23 cellular contexts compared by ENCODE assay signal in genomic region chr1:219713981-219714381, GRCh38.
A peak's percentile ranks its signal among the peaks of the same experiment; 100 is the strongest.
DNase-seq lines count a peak whose midpoint lies in the region; ATAC-seq and TF ChIP-seq lines count a peak whose summit lies in the region.
"Had no signal": no experiment of that assay in that cellular context is flagged by ENCODE, and none has a peak within 500 bp of the region (broad histone marks: within the 10 kb centered on the region; RNA-seq: fewer than 3 reads in every experiment).

No MANE protein-coding gene starts in this region.

- H3K9ac ChIP-seq in neuronal stem cell (ENCODE audit: low read depth, low read length, poor library complexity): no peak overlapping the region
- H3K9ac ChIP-seq: BLaER1 treated with 17β-estradiol and CSF1 and Interleukin-3, amounts not matched to agents 10 nM and 100 nM had no signal

- no peak overlapping the region for H3K4me3 Mint-ChIP-seq in stimulated activated naive CD8-positive, alpha-beta T cell treated with anti-CD3 and anti-CD28 coated beads, Interleukin-15, amount 100 ng/mL, for 72 hours
- H3K4me3 Mint-ChIP-seq: activated T-cell treated with anti-CD3 and anti-CD28 coated beads, Interleukin-2, amount 50 U/mL, for 4 hours had no signal

- H4K8ac ChIP-seq in neuronal stem cell (ENCODE audit: low read depth, low read length): no peak overlapping the region

- no peak overlapping the region for H3K4ac ChIP-seq in neuronal stem cell (ENCODE audit: low read length)

- H3K4me1 Mint-ChIP-seq in stimulated activated naive CD8-positive, alpha-beta T cell treated with anti-CD3 and anti-CD28 coated beads, Interleukin-15, amount 100 ng/mL, for 72 hours: no peaks in the 10 kb centered on the region

- peak overlapping the region; percentile 66 for H2AFZ ChIP-seq in neuronal stem cell (ENCODE audit: low read length)

- WGBS in neuronal stem cell (ENCODE audit: extremely low coverage in 2 of 2, insufficient read length in 2 of 2, insufficient replicate concordance in 1 of 2), 2 donors: no CpG with 5 or more reads among the region's 4 CpGs

- H4K91ac ChIP-seq in neuronal stem cell (ENCODE audit: low read depth, low read length, poor library complexity): no peak overlapping the region

- H3K27ac Mint-ChIP-seq in stimulated activated naive CD8-positive, alpha-beta T cell treated with anti-CD3 and anti-CD28 coated beads, Interleukin-15, amount 100 ng/mL, for 72 hours: no peak overlapping the region

- no peak overlapping the region for H2AK5ac ChIP-seq in neuronal stem cell (ENCODE audit: low read depth, low read length)

- no peaks in the 10 kb centered on the region for H3K36me3 ChIP-seq in neuronal stem cell (replicated peaks in 1 of 2; ENCODE audit: control insufficient read depth in 2 of 2, insufficient read depth in 2 of 2, low read length in 2 of 2)
- H3K36me3 ChIP-seq: BLaER1 treated with 17β-estradiol and CSF1 and Interleukin-3, amounts not matched to agents 10 nM and 100 nM; gastrocnemius medialis; upper lobe of right lung had no signal

- H3K79me1 ChIP-seq in neuronal stem cell (ENCODE audit: low read depth, low read length): no peaks in the 10 kb centered on the region

- DNase-seq in DMS53 (lab: John Stamatoyannopoulos, UW) (peak; percentile 62), RPMI7951 (ENCODE audit: low read depth) (peak; percentile 52), choroid plexus epithelial cell (ENCODE audit: low read depth) (peak; percentile 68), neuronal stem cell (ENCODE audit: low spot score) (no peak), hippocampal formation (lab: John Stamatoyannopoulos, UW) (no peak)
- no peak for DNase-seq in stimulated activated naive CD8-positive, alpha-beta T cell treated with anti-CD3 and anti-CD28 coated beads, Interleukin-15, amount 100 ng/mL, for 72 hours
- no peak for DNase-seq in stimulated activated CD4-positive, alpha-beta T cell treated with anti-CD3 and anti-CD28 coated beads, Interleukin-1b, Interleukin-23, amount 100 ng/mL, for 48 hours
- DNase-seq: activated CD4-positive, alpha-beta T cell treated with anti-CD3 and anti-CD28 coated beads for 1 hour; activated naive CD4-positive, alpha-beta T cell treated with anti-CD3 and anti-CD28 coated beads, Interleukin-2, amount 50 U/mL, for 16 hours; activated T-cell treated with anti-CD3 and anti-CD28 coated beads, Interleukin-2, amount 50 U/mL, for 4 hours; aorta; effector CD8-positive, alpha-beta T cell; gastrocnemius medialis; kidney; NCI-H2081 treated with DMSO at 0.1 percent for 48 hours; NCI-H526; occipital lobe; Right ventricle myocardium superior; stimulated activated CD4-positive, alpha-beta T cell treated with anti-CD3 and anti-CD28 coated beads, Interleukin-12 subunit alpha, Interleukin-12 subunit beta, amount 100 ng/mL, for 4 hours; upper lobe of right lung had no signal

- no peak for ATAC-seq in stimulated activated naive CD8-positive, alpha-beta T cell treated with anti-CD3 and anti-CD28 coated beads, Interleukin-15, amount 100 ng/mL, for 72 hours
- no peak for ATAC-seq in GM19452 (IDR thresholded peaks at IDR 0.05; ENCODE audit: unreplicated experiment)
- ATAC-seq: activated T-cell treated with anti-CD3 and anti-CD28 coated beads, Interleukin-2, amount 50 U/mL, for 4 hours; gastrocnemius medialis; upper lobe of right lung had no signal

- H3K9me3 ChIP-seq in neuronal stem cell (replicated peaks in 1 of 2; ENCODE audit: control insufficient read depth in 2 of 2, insufficient read depth in 1 of 2, low read depth in 1 of 2, low read length in 2 of 2): peaks cover 0 to 2% of the 10 kb centered on the region in 2 donors
- H3K9me3 ChIP-seq: BLaER1 treated with 17β-estradiol and CSF1 and Interleukin-3, amounts not matched to agents 10 nM and 100 nM; gastrocnemius medialis; upper lobe of right lung had no signal

- no peak overlapping the region for H3K18ac ChIP-seq in neuronal stem cell (ENCODE audit: low read length)

- no peak overlapping the region for H3K4me2 ChIP-seq in neuronal stem cell (ENCODE audit: insufficient read depth, low read length, poor library complexity, severe bottlenecking)
- H3K4me2 ChIP-seq: BLaER1 treated with 17β-estradiol and CSF1 and Interleukin-3, amounts not matched to agents 10 nM and 100 nM had no signal

- H3K27me3 ChIP-seq in neuronal stem cell (ENCODE audit: control insufficient read depth in 3 of 3, insufficient read depth in 3 of 3, low read depth in 1 of 3, low read length in 3 of 3): no peaks in the 10 kb centered on the region
- H3K27me3 ChIP-seq: BLaER1 treated with 17β-estradiol and CSF1 and Interleukin-3, amounts not matched to agents 10 nM and 100 nM; gastrocnemius medialis; upper lobe of right lung had no signal

- peaks cover 3 to 18% of the 10 kb centered on the region in 2 donors for H3K9me3 Mint-ChIP-seq in stimulated activated naive CD8-positive, alpha-beta T cell treated with anti-CD3 and anti-CD28 coated beads, Interleukin-15, amount 100 ng/mL, for 72 hours
- H3K9me3 Mint-ChIP-seq: activated T-cell treated with anti-CD3 and anti-CD28 coated beads, Interleukin-2, amount 50 U/mL, for 4 hours had no signal

- no peaks in the 10 kb centered on the region for H3K27me3 Mint-ChIP-seq in stimulated activated naive CD8-positive, alpha-beta T cell treated with anti-CD3 and anti-CD28 coated beads, Interleukin-15, amount 100 ng/mL, for 72 hours

- no peak overlapping the region for H2BK12ac ChIP-seq in neuronal stem cell (ENCODE audit: low read length)

- H2BK15ac ChIP-seq in neuronal stem cell (ENCODE audit: low read length): no peak overlapping the region

- H2BK120ac ChIP-seq in neuronal stem cell (ENCODE audit: low read depth, low read length): no peak overlapping the region

- no peak for TF ChIP-seq CTCF in choroid plexus epithelial cell (conservative IDR thresholded peaks at IDR 0.05; ENCODE audit: low read depth, low read length)

- no peak overlapping the region for H2BK5ac ChIP-seq in neuronal stem cell (ENCODE audit: low read length)

- peaks cover 0 to 6% of the 10 kb centered on the region in 2 donors for H3K4me1 ChIP-seq in neuronal stem cell (ENCODE audit: control insufficient read depth in 2 of 2, insufficient read depth in 1 of 2, low read depth in 1 of 2, low read length in 2 of 2)
- H3K4me1 ChIP-seq: BLaER1 treated with 17β-estradiol and CSF1 and Interleukin-3, amounts not matched to agents 10 nM and 100 nM; gastrocnemius medialis; upper lobe of right lung had no signal

- H3K4me3 ChIP-seq in choroid plexus epithelial cell (ENCODE audit: low read depth, low read length) (no peak overlapping the region), neuronal stem cell (ENCODE audit: low read length in 2 of 2) (no peak overlapping the region)
- H3K4me3 ChIP-seq: BLaER1 treated with 17β-estradiol and CSF1 and Interleukin-3, amounts not matched to agents 10 nM and 100 nM; gastrocnemius medialis; lung; upper lobe of right lung had no signal

- H3K14ac ChIP-seq in neuronal stem cell (ENCODE audit: low read length): no peak overlapping the region

- H3K27ac ChIP-seq in neuronal stem cell (replicated peaks; ENCODE audit: low read length): no peak overlapping the region
- H3K27ac ChIP-seq: BLaER1 treated with 17β-estradiol and CSF1 and Interleukin-3, amounts not matched to agents 10 nM and 100 nM; gastrocnemius medialis; upper lobe of right lung had no signal

- H3K23ac ChIP-seq in neuronal stem cell (ENCODE audit: low read depth, low read length, poor library complexity): no peak overlapping the region

Comparison
In these comparisons a context has a peak if more than half of its experiments do, and no peak if none do; other contexts are left out.
1. DNase-seq: peak in DMS53 (single experiment), RPMI7951 (single experiment) and choroid plexus epithelial cell (single experiment); none in neuronal stem cell (single experiment), stimulated activated naive CD8-positive, alpha-beta T cell treated with anti-CD3 and anti-CD28 coated beads, Interleukin-15, amount 100 ng/mL, for 72 hours (0 of 2), hippocampal formation (0 of 2) and stimulated activated CD4-positive, alpha-beta T cell treated with anti-CD3 and anti-CD28 coated beads, Interleukin-1b, Interleukin-23, amount 100 ng/mL, for 48 hours (single experiment).